ENCODE assay signal across 1 cellular context in the genomic region with DNA sequence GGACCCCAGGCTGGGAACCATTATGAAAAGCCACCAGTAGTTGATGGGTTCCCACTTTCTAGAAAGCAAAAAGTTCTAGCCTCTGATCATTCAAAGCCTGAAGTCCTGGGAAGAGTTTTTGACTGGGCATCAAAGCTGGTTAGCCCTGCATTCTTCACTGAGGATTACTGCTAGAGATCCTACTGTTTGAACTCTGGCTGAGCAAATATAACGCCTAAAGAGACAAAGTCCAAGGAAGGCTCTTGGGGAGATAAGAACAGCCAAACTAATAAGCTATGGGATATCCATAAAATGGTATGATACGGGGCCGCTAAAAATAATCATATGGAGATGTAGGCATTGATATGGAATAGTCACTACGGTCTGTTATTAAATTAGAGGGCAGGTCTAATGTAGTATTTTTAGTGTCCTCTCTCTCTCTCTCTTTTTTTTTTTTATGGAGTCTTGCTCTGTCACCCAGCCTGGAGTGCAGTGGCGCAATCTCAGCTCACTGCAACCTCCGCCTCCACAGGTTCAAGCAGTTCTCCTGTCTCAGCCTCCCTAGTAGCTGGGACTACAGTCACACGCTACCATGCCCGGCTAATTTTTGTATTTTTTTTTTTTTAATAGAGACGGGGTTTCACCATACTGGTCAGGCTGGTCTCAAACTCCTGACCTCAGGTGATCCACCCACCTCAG.
A peak's percentile ranks its signal among the peaks of the same experiment; 100 is the strongest.
TF ChIP-seq lines count a peak whose summit lies in the region.

No MANE protein-coding gene starts in this region.

TF ChIP-seq in HepG2, 621 proteins besides CTCF, POLR2A, EP300 and RAD21 (continued from another document and continues in another):
- TF ChIP-seq, protein P1, sequence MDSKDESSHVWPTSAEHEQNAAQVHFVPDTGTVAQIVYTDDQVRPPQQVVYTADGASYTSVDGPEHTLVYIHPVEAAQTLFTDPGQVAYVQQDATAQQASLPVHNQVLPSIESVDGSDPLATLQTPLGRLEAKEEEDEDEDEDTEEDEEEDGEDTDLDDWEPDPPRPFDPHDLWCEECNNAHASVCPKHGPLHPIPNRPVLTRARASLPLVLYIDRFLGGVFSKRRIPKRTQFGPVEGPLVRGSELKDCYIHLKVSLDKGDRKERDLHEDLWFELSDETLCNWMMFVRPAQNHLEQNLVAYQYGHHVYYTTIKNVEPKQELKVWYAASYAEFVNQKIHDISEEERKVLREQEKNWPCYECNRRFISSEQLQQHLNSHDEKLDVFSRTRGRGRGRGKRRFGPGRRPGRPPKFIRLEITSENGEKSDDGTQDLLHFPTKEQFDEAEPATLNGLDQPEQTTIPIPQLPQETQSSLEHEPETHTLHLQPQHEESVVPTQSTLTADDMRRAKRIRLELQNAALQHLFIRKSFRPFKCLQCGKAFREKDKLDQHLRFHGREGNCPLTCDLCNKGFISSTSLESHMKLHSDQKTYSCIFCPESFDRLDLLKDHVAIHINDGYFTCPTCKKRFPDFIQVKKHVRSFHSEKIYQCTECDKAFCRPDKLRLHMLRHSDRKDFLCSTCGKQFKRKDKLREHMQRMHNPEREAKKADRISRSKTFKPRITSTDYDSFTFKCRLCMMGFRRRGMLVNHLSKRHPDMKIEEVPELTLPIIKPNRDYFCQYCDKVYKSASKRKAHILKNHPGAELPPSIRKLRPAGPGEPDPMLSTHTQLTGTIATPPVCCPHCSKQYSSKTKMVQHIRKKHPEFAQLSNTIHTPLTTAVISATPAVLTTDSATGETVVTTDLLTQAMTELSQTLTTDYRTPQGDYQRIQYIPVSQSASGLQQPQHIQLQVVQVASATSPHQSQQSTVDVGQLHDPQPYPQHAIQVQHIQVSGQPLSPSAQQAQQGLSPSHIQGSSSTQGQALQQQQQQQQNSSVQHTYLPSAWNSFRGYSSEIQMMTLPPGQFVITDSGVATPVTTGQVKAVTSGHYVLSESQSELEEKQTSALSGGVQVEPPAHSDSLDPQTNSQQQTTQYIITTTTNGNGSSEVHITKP (CRISPR knock-in tag; IDR thresholded peaks at IDR 0.05; ENCODE audit: low read depth) = no peak
- TF ChIP-seq MYC (CRISPR knock-in tag; IDR thresholded peaks at IDR 0.05; ENCODE audit: borderline replicate concordance) (no peak), ATM (IDR thresholded peaks at IDR 0.05; ENCODE audit: borderline replicate concordance) (no peak), ZFYVE20 (CRISPR knock-in tag; IDR thresholded peaks at IDR 0.05; ENCODE audit: borderline replicate concordance, low read depth) (no peak), HNF4A (CRISPR knock-in tag; IDR thresholded peaks at IDR 0.05) (peak; percentile 85), ZNF441 (CRISPR knock-in tag; IDR thresholded peaks at IDR 0.05; ENCODE audit: borderline replicate concordance) (no peak), HMG20B (CRISPR knock-in tag; conservative IDR thresholded peaks at IDR 0.05) (0 out of 2 replicates have a peak, but pooled peaks have one; percentile 73), ARID2 (CRISPR knock-in tag; IDR thresholded peaks at IDR 0.05; ENCODE audit: borderline replicate concordance) (0 out of 2 replicates have a peak, but pooled peaks have one; percentile 13), KLF12 (CRISPR knock-in tag; IDR thresholded peaks at IDR 0.05; ENCODE audit: borderline replicate concordance) (no peak), TBX2 (CRISPR knock-in tag; IDR thresholded peaks at IDR 0.05; ENCODE audit: borderline replicate concordance) (peak; percentile 30; the same call in 1 of the 2 replicates), ZNF605 (CRISPR knock-in tag; IDR thresholded peaks at IDR 0.05) (no peak), XRCC5 (optimal IDR thresholded peaks at IDR 0.05; ENCODE audit: low read length) (no peak), HHEX (CRISPR knock-in tag; IDR thresholded peaks at IDR 0.05) (0 out of 2 replicates have a peak, but pooled peaks have one; percentile 41), SKI (IDR thresholded peaks at IDR 0.05; ENCODE audit: partially characterized antibody) (peak; percentile 49), HOXA9 (CRISPR knock-in tag; IDR thresholded peaks at IDR 0.05; ENCODE audit: borderline replicate concordance) (no peak), FOXO1 (CRISPR knock-in tag; IDR thresholded peaks at IDR 0.05) (no peak; the same call in 1 of the 2 replicates), CBX5 (CRISPR knock-in tag; IDR thresholded peaks at IDR 0.05; ENCODE audit: borderline replicate concordance) (no peak), NCOR1 (IDR thresholded peaks at IDR 0.05; ENCODE audit: borderline replicate concordance, low read length) (peak; percentile 80; the same call in 1 of the 2 replicates), MED1 (CRISPR knock-in tag; IDR thresholded peaks at IDR 0.05) (peak; percentile 60; the same call in 1 of the 2 replicates), RXRB (CRISPR knock-in tag; IDR thresholded peaks at IDR 0.05; ENCODE audit: borderline replicate concordance) (peak; percentile 72; the same call in 1 of the 2 replicates), TP53 (CRISPR knock-in tag; conservative IDR thresholded peaks at IDR 0.05) (no peak), CEBPB (IDR thresholded peaks at IDR 0.05; ENCODE audit: borderline replicate concordance, low read depth, low read length) (peak; percentile 65; the same call in 1 of the 2 replicates), ZNF550 (CRISPR knock-in tag; IDR thresholded peaks at IDR 0.05; ENCODE audit: borderline replicate concordance) (no peak), NR1H2 (CRISPR knock-in tag; IDR thresholded peaks at IDR 0.05; ENCODE audit: borderline replicate concordance, low read depth) (no peak), TBX3 (IDR thresholded peaks at IDR 0.05; ENCODE audit: borderline replicate concordance) (peak; percentile 93), YEATS4 (CRISPR knock-in tag; IDR thresholded peaks at IDR 0.05; ENCODE audit: borderline replicate concordance) (0 out of 2 replicates have a peak, but pooled peaks have one; percentile 24), CREB1 (IDR thresholded peaks at IDR 0.05) (no peak), CREB1 (CRISPR knock-in tag; IDR thresholded peaks at IDR 0.05) (peak; percentile 48; the same call in 1 of the 2 replicates), GABPB1 (CRISPR knock-in tag; IDR thresholded peaks at IDR 0.05) (no peak), NFIB (CRISPR knock-in tag; IDR thresholded peaks at IDR 0.05; ENCODE audit: borderline replicate concordance) (no peak), POGZ (CRISPR knock-in tag; IDR thresholded peaks at IDR 0.05) (peak; percentile 14; the same call in 1 of the 2 replicates), TAF15 (IDR thresholded peaks at IDR 0.05; ENCODE audit: low read depth, low read length, poor library complexity, severe bottlenecking) (no peak), ZNF792 (CRISPR knock-in tag; IDR thresholded peaks at IDR 0.05) (0 out of 2 replicates have a peak, but pooled peaks have one; percentile 59), NKX3-1 (CRISPR knock-in tag; IDR thresholded peaks at IDR 0.05) (no peak), MEF2D (CRISPR knock-in tag; IDR thresholded peaks at IDR 0.05) (no peak), CBFB (CRISPR knock-in tag; IDR thresholded peaks at IDR 0.05) (no peak), FOXP1 (IDR thresholded peaks at IDR 0.05) (no peak), FOXP1 (CRISPR knock-in tag; IDR thresholded peaks at IDR 0.05) (peak; percentile 57; the same call in 1 of the 2 replicates), FOSL2 (CRISPR knock-in tag; IDR thresholded peaks at IDR 0.05) (peak; percentile 20; the same call in 1 of the 2 replicates), NAIF1 (CRISPR knock-in tag; IDR thresholded peaks at IDR 0.05; ENCODE audit: borderline replicate concordance) (no peak), THAP11 (CRISPR knock-in tag; IDR thresholded peaks at IDR 0.05) (peak; percentile 54; the same call in 1 of the 2 replicates), TEAD3 (CRISPR knock-in tag; optimal IDR thresholded peaks at IDR 0.05; ENCODE audit: borderline replicate concordance) (peak; percentile 73)
- TF ChIP-seq, protein P2, sequence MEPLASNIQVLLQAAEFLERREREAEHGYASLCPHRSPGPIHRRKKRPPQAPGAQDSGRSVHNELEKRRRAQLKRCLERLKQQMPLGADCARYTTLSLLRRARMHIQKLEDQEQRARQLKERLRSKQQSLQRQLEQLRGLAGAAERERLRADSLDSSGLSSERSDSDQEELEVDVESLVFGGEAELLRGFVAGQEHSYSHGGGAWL (CRISPR knock-in tag; IDR thresholded peaks at IDR 0.05) = no peak
- TF ChIP-seq, protein P3, sequence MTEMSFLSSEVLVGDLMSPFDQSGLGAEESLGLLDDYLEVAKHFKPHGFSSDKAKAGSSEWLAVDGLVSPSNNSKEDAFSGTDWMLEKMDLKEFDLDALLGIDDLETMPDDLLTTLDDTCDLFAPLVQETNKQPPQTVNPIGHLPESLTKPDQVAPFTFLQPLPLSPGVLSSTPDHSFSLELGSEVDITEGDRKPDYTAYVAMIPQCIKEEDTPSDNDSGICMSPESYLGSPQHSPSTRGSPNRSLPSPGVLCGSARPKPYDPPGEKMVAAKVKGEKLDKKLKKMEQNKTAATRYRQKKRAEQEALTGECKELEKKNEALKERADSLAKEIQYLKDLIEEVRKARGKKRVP (CRISPR knock-in tag; IDR thresholded peaks at IDR 0.05) = peak in 1 of 2 experiments; percentile 33; a peak in 1 of 4 replicates
- TF ChIP-seq, protein P4, sequence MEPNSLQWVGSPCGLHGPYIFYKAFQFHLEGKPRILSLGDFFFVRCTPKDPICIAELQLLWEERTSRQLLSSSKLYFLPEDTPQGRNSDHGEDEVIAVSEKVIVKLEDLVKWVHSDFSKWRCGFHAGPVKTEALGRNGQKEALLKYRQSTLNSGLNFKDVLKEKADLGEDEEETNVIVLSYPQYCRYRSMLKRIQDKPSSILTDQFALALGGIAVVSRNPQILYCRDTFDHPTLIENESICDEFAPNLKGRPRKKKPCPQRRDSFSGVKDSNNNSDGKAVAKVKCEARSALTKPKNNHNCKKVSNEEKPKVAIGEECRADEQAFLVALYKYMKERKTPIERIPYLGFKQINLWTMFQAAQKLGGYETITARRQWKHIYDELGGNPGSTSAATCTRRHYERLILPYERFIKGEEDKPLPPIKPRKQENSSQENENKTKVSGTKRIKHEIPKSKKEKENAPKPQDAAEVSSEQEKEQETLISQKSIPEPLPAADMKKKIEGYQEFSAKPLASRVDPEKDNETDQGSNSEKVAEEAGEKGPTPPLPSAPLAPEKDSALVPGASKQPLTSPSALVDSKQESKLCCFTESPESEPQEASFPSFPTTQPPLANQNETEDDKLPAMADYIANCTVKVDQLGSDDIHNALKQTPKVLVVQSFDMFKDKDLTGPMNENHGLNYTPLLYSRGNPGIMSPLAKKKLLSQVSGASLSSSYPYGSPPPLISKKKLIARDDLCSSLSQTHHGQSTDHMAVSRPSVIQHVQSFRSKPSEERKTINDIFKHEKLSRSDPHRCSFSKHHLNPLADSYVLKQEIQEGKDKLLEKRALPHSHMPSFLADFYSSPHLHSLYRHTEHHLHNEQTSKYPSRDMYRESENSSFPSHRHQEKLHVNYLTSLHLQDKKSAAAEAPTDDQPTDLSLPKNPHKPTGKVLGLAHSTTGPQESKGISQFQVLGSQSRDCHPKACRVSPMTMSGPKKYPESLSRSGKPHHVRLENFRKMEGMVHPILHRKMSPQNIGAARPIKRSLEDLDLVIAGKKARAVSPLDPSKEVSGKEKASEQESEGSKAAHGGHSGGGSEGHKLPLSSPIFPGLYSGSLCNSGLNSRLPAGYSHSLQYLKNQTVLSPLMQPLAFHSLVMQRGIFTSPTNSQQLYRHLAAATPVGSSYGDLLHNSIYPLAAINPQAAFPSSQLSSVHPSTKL (CRISPR knock-in tag; IDR thresholded peaks at IDR 0.05) = peak; percentile 91
- TF ChIP-seq, protein P5, sequence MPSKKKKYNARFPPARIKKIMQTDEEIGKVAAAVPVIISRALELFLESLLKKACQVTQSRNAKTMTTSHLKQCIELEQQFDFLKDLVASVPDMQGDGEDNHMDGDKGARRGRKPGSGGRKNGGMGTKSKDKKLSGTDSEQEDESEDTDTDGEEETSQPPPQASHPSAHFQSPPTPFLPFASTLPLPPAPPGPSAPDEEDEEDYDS (CRISPR knock-in tag; IDR thresholded peaks at IDR 0.05) = no peak
- TF ChIP-seq, protein P6, sequence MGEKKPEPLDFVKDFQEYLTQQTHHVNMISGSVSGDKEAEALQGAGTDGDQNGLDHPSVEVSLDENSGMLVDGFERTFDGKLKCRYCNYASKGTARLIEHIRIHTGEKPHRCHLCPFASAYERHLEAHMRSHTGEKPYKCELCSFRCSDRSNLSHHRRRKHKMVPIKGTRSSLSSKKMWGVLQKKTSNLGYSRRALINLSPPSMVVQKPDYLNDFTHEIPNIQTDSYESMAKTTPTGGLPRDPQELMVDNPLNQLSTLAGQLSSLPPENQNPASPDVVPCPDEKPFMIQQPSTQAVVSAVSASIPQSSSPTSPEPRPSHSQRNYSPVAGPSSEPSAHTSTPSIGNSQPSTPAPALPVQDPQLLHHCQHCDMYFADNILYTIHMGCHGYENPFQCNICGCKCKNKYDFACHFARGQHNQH (CRISPR knock-in tag; IDR thresholded peaks at IDR 0.05) = no peak; the same call in 1 of the 2 replicates
- TF ChIP-seq, protein P7, sequence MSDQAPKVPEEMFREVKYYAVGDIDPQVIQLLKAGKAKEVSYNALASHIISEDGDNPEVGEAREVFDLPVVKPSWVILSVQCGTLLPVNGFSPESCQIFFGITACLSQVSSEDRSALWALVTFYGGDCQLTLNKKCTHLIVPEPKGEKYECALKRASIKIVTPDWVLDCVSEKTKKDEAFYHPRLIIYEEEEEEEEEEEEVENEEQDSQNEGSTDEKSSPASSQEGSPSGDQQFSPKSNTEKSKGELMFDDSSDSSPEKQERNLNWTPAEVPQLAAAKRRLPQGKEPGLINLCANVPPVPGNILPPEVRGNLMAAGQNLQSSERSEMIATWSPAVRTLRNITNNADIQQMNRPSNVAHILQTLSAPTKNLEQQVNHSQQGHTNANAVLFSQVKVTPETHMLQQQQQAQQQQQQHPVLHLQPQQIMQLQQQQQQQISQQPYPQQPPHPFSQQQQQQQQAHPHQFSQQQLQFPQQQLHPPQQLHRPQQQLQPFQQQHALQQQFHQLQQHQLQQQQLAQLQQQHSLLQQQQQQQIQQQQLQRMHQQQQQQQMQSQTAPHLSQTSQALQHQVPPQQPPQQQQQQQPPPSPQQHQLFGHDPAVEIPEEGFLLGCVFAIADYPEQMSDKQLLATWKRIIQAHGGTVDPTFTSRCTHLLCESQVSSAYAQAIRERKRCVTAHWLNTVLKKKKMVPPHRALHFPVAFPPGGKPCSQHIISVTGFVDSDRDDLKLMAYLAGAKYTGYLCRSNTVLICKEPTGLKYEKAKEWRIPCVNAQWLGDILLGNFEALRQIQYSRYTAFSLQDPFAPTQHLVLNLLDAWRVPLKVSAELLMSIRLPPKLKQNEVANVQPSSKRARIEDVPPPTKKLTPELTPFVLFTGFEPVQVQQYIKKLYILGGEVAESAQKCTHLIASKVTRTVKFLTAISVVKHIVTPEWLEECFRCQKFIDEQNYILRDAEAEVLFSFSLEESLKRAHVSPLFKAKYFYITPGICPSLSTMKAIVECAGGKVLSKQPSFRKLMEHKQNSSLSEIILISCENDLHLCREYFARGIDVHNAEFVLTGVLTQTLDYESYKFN (CRISPR knock-in tag; conservative IDR thresholded peaks at IDR 0.05) = peak; percentile 94
- TF ChIP-seq, protein P8, sequence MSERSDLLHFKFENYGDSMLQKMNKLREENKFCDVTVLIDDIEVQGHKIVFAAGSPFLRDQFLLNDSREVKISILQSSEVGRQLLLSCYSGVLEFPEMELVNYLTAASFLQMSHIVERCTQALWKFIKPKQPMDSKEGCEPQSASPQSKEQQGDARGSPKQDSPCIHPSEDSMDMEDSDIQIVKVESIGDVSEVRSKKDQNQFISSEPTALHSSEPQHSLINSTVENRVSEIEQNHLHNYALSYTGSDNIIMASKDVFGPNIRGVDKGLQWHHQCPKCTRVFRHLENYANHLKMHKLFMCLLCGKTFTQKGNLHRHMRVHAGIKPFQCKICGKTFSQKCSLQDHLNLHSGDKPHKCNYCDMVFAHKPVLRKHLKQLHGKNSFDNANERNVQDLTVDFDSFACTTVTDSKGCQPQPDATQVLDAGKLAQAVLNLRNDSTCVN (CRISPR knock-in tag; IDR thresholded peaks at IDR 0.05; ENCODE audit: borderline replicate concordance) = peak; percentile 85
- TF ChIP-seq, protein P9, sequence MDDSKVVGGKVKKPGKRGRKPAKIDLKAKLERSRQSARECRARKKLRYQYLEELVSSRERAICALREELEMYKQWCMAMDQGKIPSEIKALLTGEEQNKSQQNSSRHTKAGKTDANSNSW (CRISPR knock-in tag; IDR thresholded peaks at IDR 0.05; ENCODE audit: borderline replicate concordance) = no peak
